Comparison of ENCODE assay signal across 1 cellular context in the genomic region with DNA sequence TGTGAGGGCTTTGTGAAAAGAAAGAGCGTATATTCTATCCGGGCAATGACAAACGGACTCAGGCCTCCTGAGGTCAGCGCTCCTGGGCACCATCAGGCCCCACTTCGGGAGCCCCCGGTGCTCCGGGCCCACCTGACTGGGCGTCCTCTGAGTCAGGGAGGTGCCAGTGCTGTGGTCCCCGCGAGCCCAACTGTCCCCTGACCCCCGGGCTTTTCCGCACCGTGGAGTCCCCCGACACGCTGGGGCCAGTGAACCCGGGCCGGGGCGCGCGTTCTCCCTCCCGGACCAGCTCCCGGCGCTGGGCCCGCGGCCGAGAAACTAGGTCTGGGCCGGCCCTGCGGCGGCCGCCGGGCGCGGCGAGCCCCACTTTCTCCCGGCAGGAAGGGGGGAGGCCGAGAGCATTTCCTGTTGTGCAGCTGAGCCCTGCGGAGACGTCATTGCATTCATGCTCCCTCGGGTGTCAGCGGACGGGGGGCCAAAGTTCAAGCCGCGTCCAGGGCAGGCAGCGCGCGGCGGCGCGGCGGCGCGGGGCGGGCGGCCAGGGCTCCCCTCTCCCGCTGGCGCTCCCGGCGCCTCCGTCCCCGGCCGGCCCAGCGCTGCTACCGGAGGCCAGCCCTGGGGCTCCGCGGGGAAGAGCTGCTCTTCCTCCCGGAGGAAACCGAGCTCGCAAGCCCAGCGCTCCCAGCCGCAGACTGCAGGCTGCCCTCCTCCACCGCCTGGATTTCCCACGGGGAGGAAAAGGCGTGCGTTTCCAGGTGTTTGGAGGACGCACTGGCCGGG.
TF ChIP-seq lines count a peak whose summit lies in the region.

No MANE protein-coding gene starts in this region.

TF ChIP-seq in HepG2, 621 proteins besides CTCF, POLR2A, EP300 and RAD21 (continued from another document and continues in another):
- TF ChIP-seq ZBTB7B (CRISPR knock-in tag; IDR thresholded peaks at IDR 0.05) = peak; percentile 94
- TF ChIP-seq, protein P1, sequence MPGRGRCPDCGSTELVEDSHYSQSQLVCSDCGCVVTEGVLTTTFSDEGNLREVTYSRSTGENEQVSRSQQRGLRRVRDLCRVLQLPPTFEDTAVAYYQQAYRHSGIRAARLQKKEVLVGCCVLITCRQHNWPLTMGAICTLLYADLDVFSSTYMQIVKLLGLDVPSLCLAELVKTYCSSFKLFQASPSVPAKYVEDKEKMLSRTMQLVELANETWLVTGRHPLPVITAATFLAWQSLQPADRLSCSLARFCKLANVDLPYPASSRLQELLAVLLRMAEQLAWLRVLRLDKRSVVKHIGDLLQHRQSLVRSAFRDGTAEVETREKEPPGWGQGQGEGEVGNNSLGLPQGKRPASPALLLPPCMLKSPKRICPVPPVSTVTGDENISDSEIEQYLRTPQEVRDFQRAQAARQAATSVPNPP (CRISPR knock-in tag; IDR thresholded peaks at IDR 0.05) = peak; percentile 55; the same call in 1 of the 2 replicates
- no peak for TF ChIP-seq PHB2 (IDR thresholded peaks at IDR 0.05; ENCODE audit: partially characterized antibody)
- peak; percentile 81; the same call in 1 of the 2 replicates for TF ChIP-seq ZNF768 (CRISPR knock-in tag; IDR thresholded peaks at IDR 0.05)
- peak; percentile 66; the same call in 1 of the 2 replicates for TF ChIP-seq CREB1 (IDR thresholded peaks at IDR 0.05)
- no peak for TF ChIP-seq CREB1 (CRISPR knock-in tag; IDR thresholded peaks at IDR 0.05)
- no peak for TF ChIP-seq JDP2 (CRISPR knock-in tag; IDR thresholded peaks at IDR 0.05; ENCODE audit: borderline replicate concordance)
- TF ChIP-seq CREM (IDR thresholded peaks at IDR 0.05) = no peak
- TF ChIP-seq CREM (CRISPR knock-in tag; IDR thresholded peaks at IDR 0.05) = no peak
- no peak for TF ChIP-seq SMC3 (IDR thresholded peaks at IDR 0.05; ENCODE audit: low read length)
- TF ChIP-seq ZNF124 (CRISPR knock-in tag; IDR thresholded peaks at IDR 0.05) = no peak; the same call in 1 of the 2 replicates
- no peak for TF ChIP-seq SOX6 (IDR thresholded peaks at IDR 0.05)
- peak; percentile 68 for TF ChIP-seq SOX6 (CRISPR knock-in tag; IDR thresholded peaks at IDR 0.05)
- TF ChIP-seq, protein P2, sequence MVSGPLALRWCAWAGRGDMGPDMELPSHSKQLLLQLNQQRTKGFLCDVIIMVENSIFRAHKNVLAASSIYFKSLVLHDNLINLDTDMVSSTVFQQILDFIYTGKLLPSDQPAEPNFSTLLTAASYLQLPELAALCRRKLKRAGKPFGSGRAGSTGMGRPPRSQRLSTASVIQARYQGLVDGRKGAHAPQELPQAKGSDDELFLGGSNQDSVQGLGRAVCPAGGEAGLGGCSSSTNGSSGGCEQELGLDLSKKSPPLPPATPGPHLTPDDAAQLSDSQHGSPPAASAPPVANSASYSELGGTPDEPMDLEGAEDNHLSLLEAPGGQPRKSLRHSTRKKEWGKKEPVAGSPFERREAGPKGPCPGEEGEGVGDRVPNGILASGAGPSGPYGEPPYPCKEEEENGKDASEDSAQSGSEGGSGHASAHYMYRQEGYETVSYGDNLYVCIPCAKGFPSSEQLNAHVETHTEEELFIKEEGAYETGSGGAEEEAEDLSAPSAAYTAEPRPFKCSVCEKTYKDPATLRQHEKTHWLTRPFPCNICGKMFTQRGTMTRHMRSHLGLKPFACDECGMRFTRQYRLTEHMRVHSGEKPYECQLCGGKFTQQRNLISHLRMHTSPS (CRISPR knock-in tag; IDR thresholded peaks at IDR 0.05; ENCODE audit: low read depth) = 0 out of 2 replicates have a peak, but pooled peaks have one; percentile 17
- TF ChIP-seq, protein P3, sequence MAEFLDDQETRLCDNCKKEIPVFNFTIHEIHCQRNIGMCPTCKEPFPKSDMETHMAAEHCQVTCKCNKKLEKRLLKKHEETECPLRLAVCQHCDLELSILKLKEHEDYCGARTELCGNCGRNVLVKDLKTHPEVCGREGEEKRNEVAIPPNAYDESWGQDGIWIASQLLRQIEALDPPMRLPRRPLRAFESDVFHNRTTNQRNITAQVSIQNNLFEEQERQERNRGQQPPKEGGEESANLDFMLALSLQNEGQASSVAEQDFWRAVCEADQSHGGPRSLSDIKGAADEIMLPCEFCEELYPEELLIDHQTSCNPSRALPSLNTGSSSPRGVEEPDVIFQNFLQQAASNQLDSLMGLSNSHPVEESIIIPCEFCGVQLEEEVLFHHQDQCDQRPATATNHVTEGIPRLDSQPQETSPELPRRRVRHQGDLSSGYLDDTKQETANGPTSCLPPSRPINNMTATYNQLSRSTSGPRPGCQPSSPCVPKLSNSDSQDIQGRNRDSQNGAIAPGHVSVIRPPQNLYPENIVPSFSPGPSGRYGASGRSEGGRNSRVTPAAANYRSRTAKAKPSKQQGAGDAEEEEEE (CRISPR knock-in tag; IDR thresholded peaks at IDR 0.05; ENCODE audit: borderline replicate concordance) = no peak
- TF ChIP-seq, protein P4, sequence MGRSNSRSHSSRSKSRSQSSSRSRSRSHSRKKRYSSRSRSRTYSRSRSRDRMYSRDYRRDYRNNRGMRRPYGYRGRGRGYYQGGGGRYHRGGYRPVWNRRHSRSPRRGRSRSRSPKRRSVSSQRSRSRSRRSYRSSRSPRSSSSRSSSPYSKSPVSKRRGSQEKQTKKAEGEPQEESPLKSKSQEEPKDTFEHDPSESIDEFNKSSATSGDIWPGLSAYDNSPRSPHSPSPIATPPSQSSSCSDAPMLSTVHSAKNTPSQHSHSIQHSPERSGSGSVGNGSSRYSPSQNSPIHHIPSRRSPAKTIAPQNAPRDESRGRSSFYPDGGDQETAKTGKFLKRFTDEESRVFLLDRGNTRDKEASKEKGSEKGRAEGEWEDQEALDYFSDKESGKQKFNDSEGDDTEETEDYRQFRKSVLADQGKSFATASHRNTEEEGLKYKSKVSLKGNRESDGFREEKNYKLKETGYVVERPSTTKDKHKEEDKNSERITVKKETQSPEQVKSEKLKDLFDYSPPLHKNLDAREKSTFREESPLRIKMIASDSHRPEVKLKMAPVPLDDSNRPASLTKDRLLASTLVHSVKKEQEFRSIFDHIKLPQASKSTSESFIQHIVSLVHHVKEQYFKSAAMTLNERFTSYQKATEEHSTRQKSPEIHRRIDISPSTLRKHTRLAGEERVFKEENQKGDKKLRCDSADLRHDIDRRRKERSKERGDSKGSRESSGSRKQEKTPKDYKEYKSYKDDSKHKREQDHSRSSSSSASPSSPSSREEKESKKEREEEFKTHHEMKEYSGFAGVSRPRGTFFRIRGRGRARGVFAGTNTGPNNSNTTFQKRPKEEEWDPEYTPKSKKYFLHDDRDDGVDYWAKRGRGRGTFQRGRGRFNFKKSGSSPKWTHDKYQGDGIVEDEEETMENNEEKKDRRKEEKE (IDR thresholded peaks at IDR 0.05) = no peak
- TF ChIP-seq BRCA1 (CRISPR knock-in tag; IDR thresholded peaks at IDR 0.05) = peak; percentile 70; the same call in 1 of the 2 replicates
- peak; percentile 93 for TF ChIP-seq TARDBP (CRISPR knock-in tag; IDR thresholded peaks at IDR 0.05)
- no peak for TF ChIP-seq RCOR2 (CRISPR knock-in tag; IDR thresholded peaks at IDR 0.05)
- TF ChIP-seq, protein P5, sequence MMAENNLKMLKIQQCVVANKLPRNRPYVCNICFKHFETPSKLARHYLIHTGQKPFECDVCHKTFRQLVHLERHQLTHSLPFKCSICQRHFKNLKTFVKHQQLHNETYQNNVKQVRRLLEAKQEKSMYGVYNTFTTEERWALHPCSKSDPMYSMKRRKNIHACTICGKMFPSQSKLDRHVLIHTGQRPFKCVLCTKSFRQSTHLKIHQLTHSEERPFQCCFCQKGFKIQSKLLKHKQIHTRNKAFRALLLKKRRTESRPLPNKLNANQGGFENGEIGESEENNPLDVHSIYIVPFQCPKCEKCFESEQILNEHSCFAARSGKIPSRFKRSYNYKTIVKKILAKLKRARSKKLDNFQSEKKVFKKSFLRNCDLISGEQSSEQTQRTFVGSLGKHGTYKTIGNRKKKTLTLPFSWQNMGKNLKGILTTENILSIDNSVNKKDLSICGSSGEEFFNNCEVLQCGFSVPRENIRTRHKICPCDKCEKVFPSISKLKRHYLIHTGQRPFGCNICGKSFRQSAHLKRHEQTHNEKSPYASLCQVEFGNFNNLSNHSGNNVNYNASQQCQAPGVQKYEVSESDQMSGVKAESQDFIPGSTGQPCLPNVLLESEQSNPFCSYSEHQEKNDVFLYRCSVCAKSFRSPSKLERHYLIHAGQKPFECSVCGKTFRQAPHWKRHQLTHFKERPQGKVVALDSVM (CRISPR knock-in tag; IDR thresholded peaks at IDR 0.05) = peak; percentile 74
- TF ChIP-seq STAT5B (CRISPR knock-in tag; IDR thresholded peaks at IDR 0.05) = no peak
- TF ChIP-seq MAFK (conservative IDR thresholded peaks at IDR 0.05 in 1 of 2, IDR thresholded peaks at IDR 0.05 in 1 of 2; ENCODE audit: low read length in 2 of 2) = no peak
- no peak for TF ChIP-seq ZSCAN29 (CRISPR knock-in tag; conservative IDR thresholded peaks at IDR 0.05)
- TF ChIP-seq, protein P6, sequence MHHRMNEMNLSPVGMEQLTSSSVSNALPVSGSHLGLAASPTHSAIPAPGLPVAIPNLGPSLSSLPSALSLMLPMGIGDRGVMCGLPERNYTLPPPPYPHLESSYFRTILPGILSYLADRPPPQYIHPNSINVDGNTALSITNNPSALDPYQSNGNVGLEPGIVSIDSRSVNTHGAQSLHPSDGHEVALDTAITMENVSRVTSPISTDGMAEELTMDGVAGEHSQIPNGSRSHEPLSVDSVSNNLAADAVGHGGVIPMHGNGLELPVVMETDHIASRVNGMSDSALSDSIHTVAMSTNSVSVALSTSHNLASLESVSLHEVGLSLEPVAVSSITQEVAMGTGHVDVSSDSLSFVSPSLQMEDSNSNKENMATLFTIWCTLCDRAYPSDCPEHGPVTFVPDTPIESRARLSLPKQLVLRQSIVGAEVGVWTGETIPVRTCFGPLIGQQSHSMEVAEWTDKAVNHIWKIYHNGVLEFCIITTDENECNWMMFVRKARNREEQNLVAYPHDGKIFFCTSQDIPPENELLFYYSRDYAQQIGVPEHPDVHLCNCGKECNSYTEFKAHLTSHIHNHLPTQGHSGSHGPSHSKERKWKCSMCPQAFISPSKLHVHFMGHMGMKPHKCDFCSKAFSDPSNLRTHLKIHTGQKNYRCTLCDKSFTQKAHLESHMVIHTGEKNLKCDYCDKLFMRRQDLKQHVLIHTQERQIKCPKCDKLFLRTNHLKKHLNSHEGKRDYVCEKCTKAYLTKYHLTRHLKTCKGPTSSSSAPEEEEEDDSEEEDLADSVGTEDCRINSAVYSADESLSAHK (CRISPR knock-in tag; IDR thresholded peaks at IDR 0.05; ENCODE audit: borderline replicate concordance) = no peak
- TF ChIP-seq NFATC3 (CRISPR knock-in tag; IDR thresholded peaks at IDR 0.05) = no peak
- TF ChIP-seq, protein P7, sequence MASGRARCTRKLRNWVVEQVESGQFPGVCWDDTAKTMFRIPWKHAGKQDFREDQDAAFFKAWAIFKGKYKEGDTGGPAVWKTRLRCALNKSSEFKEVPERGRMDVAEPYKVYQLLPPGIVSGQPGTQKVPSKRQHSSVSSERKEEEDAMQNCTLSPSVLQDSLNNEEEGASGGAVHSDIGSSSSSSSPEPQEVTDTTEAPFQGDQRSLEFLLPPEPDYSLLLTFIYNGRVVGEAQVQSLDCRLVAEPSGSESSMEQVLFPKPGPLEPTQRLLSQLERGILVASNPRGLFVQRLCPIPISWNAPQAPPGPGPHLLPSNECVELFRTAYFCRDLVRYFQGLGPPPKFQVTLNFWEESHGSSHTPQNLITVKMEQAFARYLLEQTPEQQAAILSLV (CRISPR knock-in tag; IDR thresholded peaks at IDR 0.05; ENCODE audit: borderline replicate concordance) = peak; percentile 42; the same call in 1 of the 2 replicates
- TF ChIP-seq, protein P8, sequence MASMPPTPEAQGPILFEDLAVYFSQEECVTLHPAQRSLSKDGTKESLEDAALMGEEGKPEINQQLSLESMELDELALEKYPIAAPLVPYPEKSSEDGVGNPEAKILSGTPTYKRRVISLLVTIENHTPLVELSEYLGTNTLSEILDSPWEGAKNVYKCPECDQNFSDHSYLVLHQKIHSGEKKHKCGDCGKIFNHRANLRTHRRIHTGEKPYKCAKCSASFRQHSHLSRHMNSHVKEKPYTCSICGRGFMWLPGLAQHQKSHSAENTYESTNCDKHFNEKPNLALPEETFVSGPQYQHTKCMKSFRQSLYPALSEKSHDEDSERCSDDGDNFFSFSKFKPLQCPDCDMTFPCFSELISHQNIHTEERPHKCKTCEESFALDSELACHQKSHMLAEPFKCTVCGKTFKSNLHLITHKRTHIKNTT (CRISPR knock-in tag; IDR thresholded peaks at IDR 0.05) = no peak
- TF ChIP-seq ZMYM3 (CRISPR knock-in tag; IDR thresholded peaks at IDR 0.05) = no peak
- TF ChIP-seq ZNF619 (CRISPR knock-in tag; IDR thresholded peaks at IDR 0.05) = 0 out of 2 replicates have a peak, but pooled peaks have one; percentile 65
- TF ChIP-seq PRPF4 (IDR thresholded peaks at IDR 0.05; ENCODE audit: low read depth, low read length, poor library complexity, severe bottlenecking) = no peak
- TF ChIP-seq, protein P9, sequence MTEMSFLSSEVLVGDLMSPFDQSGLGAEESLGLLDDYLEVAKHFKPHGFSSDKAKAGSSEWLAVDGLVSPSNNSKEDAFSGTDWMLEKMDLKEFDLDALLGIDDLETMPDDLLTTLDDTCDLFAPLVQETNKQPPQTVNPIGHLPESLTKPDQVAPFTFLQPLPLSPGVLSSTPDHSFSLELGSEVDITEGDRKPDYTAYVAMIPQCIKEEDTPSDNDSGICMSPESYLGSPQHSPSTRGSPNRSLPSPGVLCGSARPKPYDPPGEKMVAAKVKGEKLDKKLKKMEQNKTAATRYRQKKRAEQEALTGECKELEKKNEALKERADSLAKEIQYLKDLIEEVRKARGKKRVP (CRISPR knock-in tag; IDR thresholded peaks at IDR 0.05) = no peak
- no peak for TF ChIP-seq CBX2 (IDR thresholded peaks at IDR 0.05; ENCODE audit: low read depth, low read length)
- TF ChIP-seq CBX2 (CRISPR knock-in tag; IDR thresholded peaks at IDR 0.05; ENCODE audit: low read depth) = peak; percentile 79; the same call in 1 of the 2 replicates
- TF ChIP-seq ZNF781 (CRISPR knock-in tag; IDR thresholded peaks at IDR 0.05; ENCODE audit: borderline replicate concordance, not compliant biosample characterization) = no peak
- TF ChIP-seq SP1 (IDR thresholded peaks at IDR 0.05) = no peak
- TF ChIP-seq SP1 (CRISPR knock-in tag; IDR thresholded peaks at IDR 0.05) = peak; percentile 12; the same call in 1 of the 2 replicates
- TF ChIP-seq ZNF816 (CRISPR knock-in tag; IDR thresholded peaks at IDR 0.05; ENCODE audit: borderline replicate concordance) = no peak; the same call in 1 of the 2 replicates
- TF ChIP-seq, protein P10, sequence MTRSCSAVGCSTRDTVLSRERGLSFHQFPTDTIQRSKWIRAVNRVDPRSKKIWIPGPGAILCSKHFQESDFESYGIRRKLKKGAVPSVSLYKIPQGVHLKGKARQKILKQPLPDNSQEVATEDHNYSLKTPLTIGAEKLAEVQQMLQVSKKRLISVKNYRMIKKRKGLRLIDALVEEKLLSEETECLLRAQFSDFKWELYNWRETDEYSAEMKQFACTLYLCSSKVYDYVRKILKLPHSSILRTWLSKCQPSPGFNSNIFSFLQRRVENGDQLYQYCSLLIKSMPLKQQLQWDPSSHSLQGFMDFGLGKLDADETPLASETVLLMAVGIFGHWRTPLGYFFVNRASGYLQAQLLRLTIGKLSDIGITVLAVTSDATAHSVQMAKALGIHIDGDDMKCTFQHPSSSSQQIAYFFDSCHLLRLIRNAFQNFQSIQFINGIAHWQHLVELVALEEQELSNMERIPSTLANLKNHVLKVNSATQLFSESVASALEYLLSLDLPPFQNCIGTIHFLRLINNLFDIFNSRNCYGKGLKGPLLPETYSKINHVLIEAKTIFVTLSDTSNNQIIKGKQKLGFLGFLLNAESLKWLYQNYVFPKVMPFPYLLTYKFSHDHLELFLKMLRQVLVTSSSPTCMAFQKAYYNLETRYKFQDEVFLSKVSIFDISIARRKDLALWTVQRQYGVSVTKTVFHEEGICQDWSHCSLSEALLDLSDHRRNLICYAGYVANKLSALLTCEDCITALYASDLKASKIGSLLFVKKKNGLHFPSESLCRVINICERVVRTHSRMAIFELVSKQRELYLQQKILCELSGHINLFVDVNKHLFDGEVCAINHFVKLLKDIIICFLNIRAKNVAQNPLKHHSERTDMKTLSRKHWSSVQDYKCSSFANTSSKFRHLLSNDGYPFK (CRISPR knock-in tag; IDR thresholded peaks at IDR 0.05; ENCODE audit: borderline replicate concordance) = peak; percentile 56; the same call in 1 of the 2 replicates
